1 cellular context compared by ENCODE assay signal in the genomic region with DNA sequence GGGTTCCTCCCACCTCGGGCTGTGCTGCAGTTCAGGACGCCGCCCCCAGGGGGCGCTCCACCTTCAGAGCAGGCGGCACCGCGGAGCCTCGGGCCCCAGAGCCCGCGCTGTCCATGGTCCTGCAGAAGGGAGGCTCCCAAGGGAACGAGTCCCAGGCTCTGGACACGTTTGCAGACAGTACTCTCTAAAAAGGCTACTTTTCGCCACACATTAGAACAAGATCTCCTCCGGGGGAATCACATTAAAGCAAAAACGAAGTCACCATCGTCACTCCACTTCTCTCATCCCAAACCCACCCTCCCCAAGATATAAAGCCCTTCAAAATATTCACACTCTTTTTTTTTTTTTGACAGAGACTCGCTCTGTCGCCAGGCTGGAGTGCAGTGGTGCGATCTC.
TF ChIP-seq lines count a peak whose summit lies in the region.

No MANE protein-coding gene starts in this region.

TF ChIP-seq in HepG2, 621 proteins besides CTCF, POLR2A, EP300 and RAD21 (continued from another document and continues in another):
- TF ChIP-seq RBAK (CRISPR knock-in tag; IDR thresholded peaks at IDR 0.05): 0 out of 2 replicates have a peak, but pooled peaks have one; percentile 45
- peak; percentile 86; the same call in 1 of the 2 replicates for TF ChIP-seq ZNF230 (CRISPR knock-in tag; IDR thresholded peaks at IDR 0.05)
- TF ChIP-seq, protein P1, sequence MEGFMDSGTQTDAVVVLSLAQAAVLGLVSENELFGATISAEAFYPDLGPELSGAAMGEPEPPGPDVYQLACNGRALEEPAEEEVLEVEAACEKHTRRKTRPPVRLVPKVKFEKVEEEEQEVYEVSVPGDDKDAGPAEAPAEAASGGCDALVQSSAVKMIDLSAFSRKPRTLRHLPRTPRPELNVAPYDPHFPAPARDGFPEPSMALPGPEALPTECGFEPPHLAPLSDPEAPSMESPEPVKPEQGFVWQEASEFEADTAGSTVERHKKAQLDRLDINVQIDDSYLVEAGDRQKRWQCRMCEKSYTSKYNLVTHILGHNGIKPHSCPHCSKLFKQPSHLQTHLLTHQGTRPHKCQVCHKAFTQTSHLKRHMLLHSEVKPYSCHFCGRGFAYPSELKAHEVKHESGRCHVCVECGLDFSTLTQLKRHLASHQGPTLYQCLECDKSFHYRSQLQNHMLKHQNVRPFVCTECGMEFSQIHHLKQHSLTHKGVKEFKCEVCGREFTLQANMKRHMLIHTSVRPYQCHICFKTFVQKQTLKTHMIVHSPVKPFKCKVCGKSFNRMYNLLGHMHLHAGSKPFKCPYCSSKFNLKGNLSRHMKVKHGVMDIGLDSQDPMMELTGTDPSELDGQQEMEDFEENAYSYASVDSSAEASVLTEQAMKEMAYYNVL (CRISPR knock-in tag; IDR thresholded peaks at IDR 0.05; ENCODE audit: borderline replicate concordance): peak; percentile 64; the same call in 1 of the 2 replicates
- no peak for TF ChIP-seq FOXP1 (IDR thresholded peaks at IDR 0.05)
- TF ChIP-seq FOXP1 (CRISPR knock-in tag; IDR thresholded peaks at IDR 0.05): peak; percentile 33
- peak; percentile 67 for TF ChIP-seq ZNF501 (CRISPR knock-in tag; IDR thresholded peaks at IDR 0.05)
- TF ChIP-seq PHF20 (CRISPR knock-in tag; IDR thresholded peaks at IDR 0.05): peak; percentile 70
- no peak for TF ChIP-seq CEBPB (IDR thresholded peaks at IDR 0.05; ENCODE audit: borderline replicate concordance, low read depth, low read length)
- no peak for TF ChIP-seq ZNF282 (IDR thresholded peaks at IDR 0.05; ENCODE audit: partially characterized antibody)
- TF ChIP-seq, protein P2, sequence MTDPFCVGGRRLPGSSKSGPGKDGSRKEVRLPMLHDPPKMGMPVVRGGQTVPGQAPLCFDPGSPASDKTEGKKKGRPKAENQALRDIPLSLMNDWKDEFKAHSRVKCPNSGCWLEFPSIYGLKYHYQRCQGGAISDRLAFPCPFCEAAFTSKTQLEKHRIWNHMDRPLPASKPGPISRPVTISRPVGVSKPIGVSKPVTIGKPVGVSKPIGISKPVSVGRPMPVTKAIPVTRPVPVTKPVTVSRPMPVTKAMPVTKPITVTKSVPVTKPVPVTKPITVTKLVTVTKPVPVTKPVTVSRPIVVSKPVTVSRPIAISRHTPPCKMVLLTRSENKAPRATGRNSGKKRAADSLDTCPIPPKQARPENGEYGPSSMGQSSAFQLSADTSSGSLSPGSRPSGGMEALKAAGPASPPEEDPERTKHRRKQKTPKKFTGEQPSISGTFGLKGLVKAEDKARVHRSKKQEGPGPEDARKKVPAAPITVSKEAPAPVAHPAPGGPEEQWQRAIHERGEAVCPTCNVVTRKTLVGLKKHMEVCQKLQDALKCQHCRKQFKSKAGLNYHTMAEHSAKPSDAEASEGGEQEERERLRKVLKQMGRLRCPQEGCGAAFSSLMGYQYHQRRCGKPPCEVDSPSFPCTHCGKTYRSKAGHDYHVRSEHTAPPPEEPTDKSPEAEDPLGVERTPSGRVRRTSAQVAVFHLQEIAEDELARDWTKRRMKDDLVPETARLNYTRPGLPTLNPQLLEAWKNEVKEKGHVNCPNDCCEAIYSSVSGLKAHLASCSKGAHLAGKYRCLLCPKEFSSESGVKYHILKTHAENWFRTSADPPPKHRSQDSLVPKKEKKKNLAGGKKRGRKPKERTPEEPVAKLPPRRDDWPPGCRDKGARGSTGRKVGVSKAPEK (CRISPR knock-in tag; IDR thresholded peaks at IDR 0.05; ENCODE audit: borderline replicate concordance): no peak
- no peak for TF ChIP-seq PCBP2 (optimal IDR thresholded peaks at IDR 0.05; ENCODE audit: low read depth, low read length, poor library complexity, severe bottlenecking)
- TF ChIP-seq CBX5 (CRISPR knock-in tag; IDR thresholded peaks at IDR 0.05; ENCODE audit: borderline replicate concordance): peak; percentile 93
- TF ChIP-seq, protein P3, sequence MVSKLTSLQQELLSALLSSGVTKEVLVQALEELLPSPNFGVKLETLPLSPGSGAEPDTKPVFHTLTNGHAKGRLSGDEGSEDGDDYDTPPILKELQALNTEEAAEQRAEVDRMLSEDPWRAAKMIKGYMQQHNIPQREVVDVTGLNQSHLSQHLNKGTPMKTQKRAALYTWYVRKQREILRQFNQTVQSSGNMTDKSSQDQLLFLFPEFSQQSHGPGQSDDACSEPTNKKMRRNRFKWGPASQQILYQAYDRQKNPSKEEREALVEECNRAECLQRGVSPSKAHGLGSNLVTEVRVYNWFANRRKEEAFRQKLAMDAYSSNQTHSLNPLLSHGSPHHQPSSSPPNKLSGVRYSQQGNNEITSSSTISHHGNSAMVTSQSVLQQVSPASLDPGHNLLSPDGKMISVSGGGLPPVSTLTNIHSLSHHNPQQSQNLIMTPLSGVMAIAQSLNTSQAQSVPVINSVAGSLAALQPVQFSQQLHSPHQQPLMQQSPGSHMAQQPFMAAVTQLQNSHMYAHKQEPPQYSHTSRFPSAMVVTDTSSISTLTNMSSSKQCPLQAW (CRISPR knock-in tag; IDR thresholded peaks at IDR 0.05): peak; percentile 77; the same call in 1 of the 2 replicates
- TF ChIP-seq, protein P4, sequence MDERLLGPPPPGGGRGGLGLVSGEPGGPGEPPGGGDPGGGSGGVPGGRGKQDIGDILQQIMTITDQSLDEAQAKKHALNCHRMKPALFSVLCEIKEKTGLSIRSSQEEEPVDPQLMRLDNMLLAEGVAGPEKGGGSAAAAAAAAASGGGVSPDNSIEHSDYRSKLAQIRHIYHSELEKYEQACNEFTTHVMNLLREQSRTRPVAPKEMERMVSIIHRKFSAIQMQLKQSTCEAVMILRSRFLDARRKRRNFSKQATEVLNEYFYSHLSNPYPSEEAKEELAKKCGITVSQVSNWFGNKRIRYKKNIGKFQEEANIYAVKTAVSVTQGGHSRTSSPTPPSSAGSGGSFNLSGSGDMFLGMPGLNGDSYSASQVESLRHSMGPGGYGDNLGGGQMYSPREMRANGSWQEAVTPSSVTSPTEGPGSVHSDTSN (CRISPR knock-in tag; IDR thresholded peaks at IDR 0.05): no peak
- TF ChIP-seq ZBTB38 (CRISPR knock-in tag; IDR thresholded peaks at IDR 0.05): peak; percentile 81; the same call in 1 of the 2 replicates
- TF ChIP-seq ZNF878 (CRISPR knock-in tag; IDR thresholded peaks at IDR 0.05): peak; percentile 95; the same call in 1 of the 2 replicates
- TF ChIP-seq CEBPG (CRISPR knock-in tag; IDR thresholded peaks at IDR 0.05): peak; percentile 46; the same call in 1 of the 2 replicates
- peak; percentile 98 for TF ChIP-seq KLF15 (CRISPR knock-in tag; IDR thresholded peaks at IDR 0.05; ENCODE audit: borderline replicate concordance)
- TF ChIP-seq ZNF367 (CRISPR knock-in tag; IDR thresholded peaks at IDR 0.05; ENCODE audit: borderline replicate concordance): peak; percentile 97
- peak; percentile 94 for TF ChIP-seq ZNF205 (CRISPR knock-in tag; IDR thresholded peaks at IDR 0.05)
- TF ChIP-seq, protein P5, sequence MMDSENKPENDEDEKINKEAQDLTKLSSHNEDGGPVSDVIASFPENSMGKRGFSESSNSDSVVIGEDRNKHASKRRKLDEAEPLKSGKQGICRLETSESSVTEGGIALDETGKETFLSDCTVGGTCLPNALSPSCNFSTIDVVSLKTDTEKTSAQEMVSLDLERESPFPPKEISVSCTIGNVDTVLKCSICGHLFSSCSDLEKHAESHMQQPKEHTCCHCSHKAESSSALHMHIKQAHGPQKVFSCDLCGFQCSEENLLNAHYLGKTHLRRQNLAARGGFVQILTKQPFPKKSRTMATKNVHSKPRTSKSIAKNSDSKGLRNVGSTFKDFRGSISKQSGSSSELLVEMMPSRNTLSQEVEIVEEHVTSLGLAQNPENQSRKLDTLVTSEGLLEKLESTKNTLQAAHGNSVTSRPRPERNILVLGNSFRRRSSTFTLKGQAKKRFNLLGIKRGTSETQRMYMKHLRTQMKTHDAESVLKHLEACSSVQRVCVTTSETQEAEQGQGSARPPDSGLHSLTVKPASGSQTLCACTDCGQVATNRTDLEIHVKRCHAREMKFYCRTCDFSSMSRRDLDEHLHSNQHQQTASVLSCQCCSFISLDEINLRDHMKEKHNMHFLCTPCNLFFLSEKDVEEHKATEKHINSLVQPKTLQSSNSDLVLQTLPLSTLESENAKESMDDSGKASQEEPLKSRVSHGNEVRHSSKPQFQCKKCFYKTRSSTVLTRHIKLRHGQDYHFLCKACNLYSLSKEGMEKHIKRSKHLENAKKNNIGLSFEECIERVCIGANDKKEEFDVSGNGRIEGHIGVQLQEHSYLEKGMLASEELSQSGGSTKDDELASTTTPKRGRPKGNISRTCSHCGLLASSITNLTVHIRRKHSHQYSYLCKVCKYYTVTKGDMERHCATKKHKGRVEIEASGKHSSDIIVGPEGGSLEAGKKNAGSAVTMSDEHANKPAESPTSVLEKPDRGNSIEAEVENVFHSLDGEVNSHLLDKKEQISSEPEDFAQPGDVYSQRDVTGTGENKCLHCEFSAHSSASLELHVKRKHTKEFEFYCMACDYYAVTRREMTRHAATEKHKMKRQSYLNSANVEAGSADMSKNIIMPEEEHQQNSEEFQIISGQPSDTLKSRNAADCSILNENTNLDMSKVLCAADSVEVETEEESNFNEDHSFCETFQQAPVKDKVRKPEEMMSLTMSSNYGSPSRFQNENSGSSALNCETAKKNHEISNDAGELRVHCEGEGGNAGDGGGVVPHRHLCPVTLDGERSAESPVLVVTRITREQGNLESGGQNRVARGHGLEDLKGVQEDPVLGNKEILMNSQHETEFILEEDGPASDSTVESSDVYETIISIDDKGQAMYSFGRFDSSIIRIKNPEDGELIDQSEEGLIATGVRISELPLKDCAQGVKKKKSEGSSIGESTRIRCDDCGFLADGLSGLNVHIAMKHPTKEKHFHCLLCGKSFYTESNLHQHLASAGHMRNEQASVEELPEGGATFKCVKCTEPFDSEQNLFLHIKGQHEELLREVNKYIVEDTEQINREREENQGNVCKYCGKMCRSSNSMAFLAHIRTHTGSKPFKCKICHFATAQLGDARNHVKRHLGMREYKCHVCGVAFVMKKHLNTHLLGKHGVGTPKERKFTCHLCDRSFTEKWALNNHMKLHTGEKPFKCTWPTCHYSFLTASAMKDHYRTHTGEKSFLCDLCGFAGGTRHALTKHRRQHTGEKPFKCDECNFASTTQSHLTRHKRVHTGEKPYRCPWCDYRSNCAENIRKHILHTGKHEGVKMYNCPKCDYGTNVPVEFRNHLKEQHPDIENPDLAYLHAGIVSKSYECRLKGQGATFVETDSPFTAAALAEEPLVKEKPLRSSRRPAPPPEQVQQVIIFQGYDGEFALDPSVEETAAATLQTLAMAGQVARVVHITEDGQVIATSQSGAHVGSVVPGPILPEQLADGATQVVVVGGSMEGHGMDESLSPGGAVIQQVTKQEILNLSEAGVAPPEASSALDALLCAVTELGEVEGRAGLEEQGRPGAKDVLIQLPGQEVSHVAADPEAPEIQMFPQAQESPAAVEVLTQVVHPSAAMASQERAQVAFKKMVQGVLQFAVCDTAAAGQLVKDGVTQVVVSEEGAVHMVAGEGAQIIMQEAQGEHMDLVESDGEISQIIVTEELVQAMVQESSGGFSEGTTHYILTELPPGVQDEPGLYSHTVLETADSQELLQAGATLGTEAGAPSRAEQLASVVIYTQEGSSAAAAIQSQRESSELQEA (CRISPR knock-in tag; IDR thresholded peaks at IDR 0.05; ENCODE audit: not compliant biosample characterization): peak; percentile 91
- TF ChIP-seq, protein P6, sequence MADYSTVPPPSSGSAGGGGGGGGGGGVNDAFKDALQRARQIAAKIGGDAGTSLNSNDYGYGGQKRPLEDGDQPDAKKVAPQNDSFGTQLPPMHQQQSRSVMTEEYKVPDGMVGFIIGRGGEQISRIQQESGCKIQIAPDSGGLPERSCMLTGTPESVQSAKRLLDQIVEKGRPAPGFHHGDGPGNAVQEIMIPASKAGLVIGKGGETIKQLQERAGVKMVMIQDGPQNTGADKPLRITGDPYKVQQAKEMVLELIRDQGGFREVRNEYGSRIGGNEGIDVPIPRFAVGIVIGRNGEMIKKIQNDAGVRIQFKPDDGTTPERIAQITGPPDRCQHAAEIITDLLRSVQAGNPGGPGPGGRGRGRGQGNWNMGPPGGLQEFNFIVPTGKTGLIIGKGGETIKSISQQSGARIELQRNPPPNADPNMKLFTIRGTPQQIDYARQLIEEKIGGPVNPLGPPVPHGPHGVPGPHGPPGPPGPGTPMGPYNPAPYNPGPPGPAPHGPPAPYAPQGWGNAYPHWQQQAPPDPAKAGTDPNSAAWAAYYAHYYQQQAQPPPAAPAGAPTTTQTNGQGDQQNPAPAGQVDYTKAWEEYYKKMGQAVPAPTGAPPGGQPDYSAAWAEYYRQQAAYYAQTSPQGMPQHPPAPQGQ (CRISPR knock-in tag; IDR thresholded peaks at IDR 0.05; ENCODE audit: borderline replicate concordance): no peak
- TF ChIP-seq, protein P7, sequence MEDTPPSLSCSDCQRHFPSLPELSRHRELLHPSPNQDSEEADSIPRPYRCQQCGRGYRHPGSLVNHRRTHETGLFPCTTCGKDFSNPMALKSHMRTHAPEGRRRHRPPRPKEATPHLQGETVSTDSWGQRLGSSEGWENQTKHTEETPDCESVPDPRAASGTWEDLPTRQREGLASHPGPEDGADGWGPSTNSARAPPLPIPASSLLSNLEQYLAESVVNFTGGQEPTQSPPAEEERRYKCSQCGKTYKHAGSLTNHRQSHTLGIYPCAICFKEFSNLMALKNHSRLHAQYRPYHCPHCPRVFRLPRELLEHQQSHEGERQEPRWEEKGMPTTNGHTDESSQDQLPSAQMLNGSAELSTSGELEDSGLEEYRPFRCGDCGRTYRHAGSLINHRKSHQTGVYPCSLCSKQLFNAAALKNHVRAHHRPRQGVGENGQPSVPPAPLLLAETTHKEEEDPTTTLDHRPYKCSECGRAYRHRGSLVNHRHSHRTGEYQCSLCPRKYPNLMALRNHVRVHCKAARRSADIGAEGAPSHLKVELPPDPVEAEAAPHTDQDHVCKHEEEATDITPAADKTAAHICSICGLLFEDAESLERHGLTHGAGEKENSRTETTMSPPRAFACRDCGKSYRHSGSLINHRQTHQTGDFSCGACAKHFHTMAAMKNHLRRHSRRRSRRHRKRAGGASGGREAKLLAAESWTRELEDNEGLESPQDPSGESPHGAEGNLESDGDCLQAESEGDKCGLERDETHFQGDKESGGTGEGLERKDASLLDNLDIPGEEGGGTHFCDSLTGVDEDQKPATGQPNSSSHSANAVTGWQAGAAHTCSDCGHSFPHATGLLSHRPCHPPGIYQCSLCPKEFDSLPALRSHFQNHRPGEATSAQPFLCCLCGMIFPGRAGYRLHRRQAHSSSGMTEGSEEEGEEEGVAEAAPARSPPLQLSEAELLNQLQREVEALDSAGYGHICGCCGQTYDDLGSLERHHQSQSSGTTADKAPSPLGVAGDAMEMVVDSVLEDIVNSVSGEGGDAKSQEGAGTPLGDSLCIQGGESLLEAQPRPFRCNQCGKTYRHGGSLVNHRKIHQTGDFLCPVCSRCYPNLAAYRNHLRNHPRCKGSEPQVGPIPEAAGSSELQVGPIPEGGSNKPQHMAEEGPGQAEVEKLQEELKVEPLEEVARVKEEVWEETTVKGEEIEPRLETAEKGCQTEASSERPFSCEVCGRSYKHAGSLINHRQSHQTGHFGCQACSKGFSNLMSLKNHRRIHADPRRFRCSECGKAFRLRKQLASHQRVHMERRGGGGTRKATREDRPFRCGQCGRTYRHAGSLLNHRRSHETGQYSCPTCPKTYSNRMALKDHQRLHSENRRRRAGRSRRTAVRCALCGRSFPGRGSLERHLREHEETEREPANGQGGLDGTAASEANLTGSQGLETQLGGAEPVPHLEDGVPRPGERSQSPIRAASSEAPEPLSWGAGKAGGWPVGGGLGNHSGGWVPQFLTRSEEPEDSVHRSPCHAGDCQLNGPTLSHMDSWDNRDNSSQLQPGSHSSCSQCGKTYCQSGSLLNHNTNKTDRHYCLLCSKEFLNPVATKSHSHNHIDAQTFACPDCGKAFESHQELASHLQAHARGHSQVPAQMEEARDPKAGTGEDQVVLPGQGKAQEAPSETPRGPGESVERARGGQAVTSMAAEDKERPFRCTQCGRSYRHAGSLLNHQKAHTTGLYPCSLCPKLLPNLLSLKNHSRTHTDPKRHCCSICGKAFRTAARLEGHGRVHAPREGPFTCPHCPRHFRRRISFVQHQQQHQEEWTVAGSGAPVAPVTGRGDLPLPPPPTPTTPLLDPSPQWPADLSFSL (CRISPR knock-in tag; IDR thresholded peaks at IDR 0.05): no peak
- TF ChIP-seq, protein P8, sequence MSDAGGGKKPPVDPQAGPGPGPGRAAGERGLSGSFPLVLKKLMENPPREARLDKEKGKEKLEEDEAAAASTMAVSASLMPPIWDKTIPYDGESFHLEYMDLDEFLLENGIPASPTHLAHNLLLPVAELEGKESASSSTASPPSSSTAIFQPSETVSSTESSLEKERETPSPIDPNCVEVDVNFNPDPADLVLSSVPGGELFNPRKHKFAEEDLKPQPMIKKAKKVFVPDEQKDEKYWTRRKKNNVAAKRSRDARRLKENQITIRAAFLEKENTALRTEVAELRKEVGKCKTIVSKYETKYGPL (CRISPR knock-in tag; IDR thresholded peaks at IDR 0.05): peak; percentile 94
